20 cellular contexts compared by ENCODE assay signal in the genomic region with DNA sequence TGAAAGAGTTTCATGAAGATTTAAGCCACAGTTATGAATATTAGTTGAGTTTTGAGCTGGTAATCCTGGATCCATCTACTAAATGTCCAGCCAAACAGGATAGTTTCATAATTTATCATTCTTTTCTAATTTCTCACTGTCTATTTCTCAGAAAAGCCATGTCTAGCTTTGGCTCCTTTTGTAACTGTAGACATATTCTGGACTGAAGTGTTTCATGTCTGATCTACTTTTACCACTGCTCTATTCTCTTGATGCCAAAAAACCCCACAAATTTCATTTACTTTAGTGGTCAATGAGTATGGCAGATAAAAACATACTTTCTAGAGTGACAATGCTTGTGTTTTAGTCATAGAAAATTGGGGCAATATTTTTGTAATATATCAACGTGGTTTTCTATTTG.
"Had no signal": no experiment of that assay in that cellular context is flagged by ENCODE, and none has a peak within 500 bp of the region (broad histone marks: within the 10 kb centered on the region; RNA-seq: fewer than 3 reads in every experiment).

No MANE protein-coding gene starts in this region.

- H3K36me3 Mint-ChIP-seq: naive thymus-derived CD8-positive, alpha-beta T cell had no signal

- H3K4me3 Mint-ChIP-seq: dendritic cell treated with granulocyte-macrophage colony-stimulating factor and Interleukin-4, amounts not matched to agents 40 ng/mL and 50 ng/mL, for 4 days; effector memory CD8-positive, alpha-beta T cell; naive thymus-derived CD8-positive, alpha-beta T cell; neural progenitor cell; stimulated activated naive CD8-positive, alpha-beta T cell treated with anti-CD3 and anti-CD28 coated beads, Interleukin-15, Interleukin-2, amounts not matched to agents 100 ng/mL and 50 ng/mL, for 24 hours had no signal

- FAIRE-seq: colon, pancreas, small intestine had no signal

- H3K27ac Mint-ChIP-seq: dendritic cell treated with granulocyte-macrophage colony-stimulating factor and Interleukin-4, amounts not matched to agents 40 ng/mL and 50 ng/mL, for 4 days; effector memory CD8-positive, alpha-beta T cell; neural progenitor cell; progenitor cell of endocrine pancreas; stimulated activated naive CD8-positive, alpha-beta T cell treated with anti-CD3 and anti-CD28 coated beads, Interleukin-15, Interleukin-2, amounts not matched to agents 100 ng/mL and 50 ng/mL, for 24 hours had no signal

- DNase-seq: effector memory CD8-positive, alpha-beta T cell; foreskin fibroblast; glutamatergic neuron; islet precursor cell; mucosa of descending colon; naive thymus-derived CD8-positive, alpha-beta T cell; nucleus accumbens; pancreas; right cardiac atrium; small intestine; stimulated activated CD4-positive, alpha-beta T cell treated with anti-CD3 and anti-CD28 coated beads, Interleukin-12 subunit alpha, Interleukin-12 subunit beta, amount 100 ng/mL, for 4 hours; substantia nigra; transverse colon had no signal

- ATAC-seq: effector memory CD8-positive, alpha-beta T cell; gastroesophageal sphincter; left lobe of liver; mucosa of descending colon; naive thymus-derived CD8-positive, alpha-beta T cell; pancreas; right cardiac atrium had no signal

- H3K9me3 Mint-ChIP-seq: dendritic cell treated with granulocyte-macrophage colony-stimulating factor and Interleukin-4, amounts not matched to agents 40 ng/mL and 50 ng/mL, for 4 days; effector memory CD8-positive, alpha-beta T cell; naive thymus-derived CD8-positive, alpha-beta T cell; neural progenitor cell; stimulated activated naive CD8-positive, alpha-beta T cell treated with anti-CD3 and anti-CD28 coated beads, Interleukin-15, Interleukin-2, amounts not matched to agents 100 ng/mL and 50 ng/mL, for 24 hours had no signal

- H3K27me3 Mint-ChIP-seq: dendritic cell treated with granulocyte-macrophage colony-stimulating factor and Interleukin-4, amounts not matched to agents 40 ng/mL and 50 ng/mL, for 4 days; effector memory CD8-positive, alpha-beta T cell; progenitor cell of endocrine pancreas had no signal
